In genomic region chr6:21594427-21595264, GRCh38 we compare ENCODE assay signal across 9 cellular contexts. TPM values are rescaled to one million over a fixed set of nuclear protein-coding genes. Genes with fewer than 3 reads are reported as not detected.
A peak's percentile ranks its signal among the peaks of the same experiment; 100 is the strongest.
DNase-seq lines count a peak whose midpoint lies in the region; ATAC-seq and TF ChIP-seq lines count a peak whose summit lies in the region.
"Had no signal": no experiment of that assay in that cellular context is flagged by ENCODE, and none has a peak within 500 bp of the region (broad histone marks: within the 10 kb centered on the region; RNA-seq: fewer than 3 reads in every experiment).

No MANE protein-coding gene starts in this region.

- peak overlapping the region; percentile 84 for H3K27ac Mint-ChIP-seq in activated B cell treated with CpG ODN at 0.5 μM for 24 hours
- H3K27ac Mint-ChIP-seq in stimulated activated effector memory CD8-positive, alpha-beta T cell treated with anti-CD3 and anti-CD28 coated beads, Interleukin-12 subunit alpha, Interleukin-12 subunit beta, amount 100 ng/mL, for 72 hours = no peak overlapping the region
- H3K27ac Mint-ChIP-seq: dendritic cell treated with granulocyte-macrophage colony-stimulating factor and Interleukin-4, amounts not matched to agents 40 ng/mL and 50 ng/mL, for 4 days had no signal

- POLR2A ChIA-PET in activated B cell treated with CpG ODN at 0.5 μM for 24 hours (lab: Charles Lee) = interaction anchor here (0.6 to 1.8 kb wide), 3 partner anchors 717 to 1275 kb away, joined by 3 to 5 read pairs (median 3); no protein-coding TSS in a partner anchor

- intact Hi-C loops in activated B cell treated with CpG ODN at 0.5 μM for 24 hours (cut with micrococcal nuclease) (loop anchor here (1.0 to 10.0 kb wide), 5 partner anchors 7 to 1300 kb away; no protein-coding TSS in a partner anchor), lower lobe of right lung (cut with DNase I) (no loop called here)

- no peaks in the 10 kb centered on the region for H3K9me3 Mint-ChIP-seq in activated B cell treated with CpG ODN at 0.5 μM for 24 hours
- no peaks in the 10 kb centered on the region for H3K9me3 Mint-ChIP-seq in stimulated activated effector memory CD8-positive, alpha-beta T cell treated with anti-CD3 and anti-CD28 coated beads, Interleukin-12 subunit alpha, Interleukin-12 subunit beta, amount 100 ng/mL, for 72 hours
- H3K9me3 Mint-ChIP-seq: dendritic cell treated with granulocyte-macrophage colony-stimulating factor and Interleukin-4, amounts not matched to agents 40 ng/mL and 50 ng/mL, for 4 days had no signal

- DNase-seq in DMS53 treated with DMSO at 0.1 percent for 48 hours (lab: John Stamatoyannopoulos, UW; ENCODE audit: unreplicated experiment) (peak; percentile 32), activated B cell treated with CpG ODN at 0.5 μM for 24 hours (peak; percentile 46), lower lobe of right lung (peak; percentile 82), NCI-H1694 (lab: John Stamatoyannopoulos, UW) (no peak)
- DNase-seq in Jurkat, Clone E6-1 (ENCODE audit: low read depth, low spot score) = no peak
- peak; percentile 27 for DNase-seq in effector CD8-positive, alpha-beta T cell (lab: John Stamatoyannopoulos, UW)
- DNase-seq in stimulated activated effector memory CD8-positive, alpha-beta T cell treated with anti-CD3 and anti-CD28 coated beads, Interleukin-12 subunit alpha, Interleukin-12 subunit beta, amount 100 ng/mL, for 72 hours (ENCODE audit: low spot score in 2 of 2) = peak in 1 of 2 donors; percentile 63

- H3K4me3 ChIP-seq in Jurkat, Clone E6-1 (ENCODE audit: low read length) = peak overlapping the region; percentile 91
- H3K4me3 ChIP-seq in lower lobe of right lung = peak overlapping the region; percentile 79

- no peaks in the 10 kb centered on the region for H3K36me3 ChIP-seq in lower lobe of right lung

- H3K27me3 Mint-ChIP-seq in activated B cell treated with CpG ODN at 0.5 μM for 24 hours = peaks cover 3% of the 10 kb centered on the region

- no peaks in the 10 kb centered on the region for H3K9me3 ChIP-seq in lower lobe of right lung

- peaks cover 34% of the 10 kb centered on the region for H3K4me1 Mint-ChIP-seq in activated B cell treated with CpG ODN at 0.5 μM for 24 hours
- H3K4me1 Mint-ChIP-seq in stimulated activated effector memory CD8-positive, alpha-beta T cell treated with anti-CD3 and anti-CD28 coated beads, Interleukin-12 subunit alpha, Interleukin-12 subunit beta, amount 100 ng/mL, for 72 hours = peaks cover 25% of the 10 kb centered on the region

- peaks cover 20% of the 10 kb centered on the region for H3K4me1 ChIP-seq in lower lobe of right lung

- no peaks in the 10 kb centered on the region for H3K27me3 ChIP-seq in lower lobe of right lung (ENCODE audit: low read depth)

- TF ChIP-seq CTCF in activated B cell treated with CpG ODN at 0.5 μM for 24 hours (IDR thresholded peaks at IDR 0.05) = no peak
- TF ChIP-seq CTCF in lower lobe of right lung (IDR thresholded peaks at IDR 0.05) = no peak

- H3K4me3 Mint-ChIP-seq in activated B cell treated with CpG ODN at 0.5 μM for 24 hours = no peak overlapping the region
- no peak overlapping the region for H3K4me3 Mint-ChIP-seq in stimulated activated effector memory CD8-positive, alpha-beta T cell treated with anti-CD3 and anti-CD28 coated beads, Interleukin-12 subunit alpha, Interleukin-12 subunit beta, amount 100 ng/mL, for 72 hours

- CTCF ChIA-PET in activated B cell treated with CpG ODN at 0.5 μM for 24 hours (lab: Charles Lee) = interaction anchor here (1.3 kb wide), 1 partner anchor 1059 kb away, joined by 3 read pairs; no protein-coding TSS in a partner anchor

- H3K27ac ChIP-seq in lower lobe of right lung = peak overlapping the region; percentile 90

- peaks cover 6% of the 10 kb centered on the region for H3K36me3 Mint-ChIP-seq in activated B cell treated with CpG ODN at 0.5 μM for 24 hours (ENCODE audit: low read depth)
- peaks cover 20% of the 10 kb centered on the region for H3K36me3 Mint-ChIP-seq in stimulated activated effector memory CD8-positive, alpha-beta T cell treated with anti-CD3 and anti-CD28 coated beads, Interleukin-12 subunit alpha, Interleukin-12 subunit beta, amount 100 ng/mL, for 72 hours

- ATAC-seq in GM21381 (IDR thresholded peaks at IDR 0.05; ENCODE audit: unreplicated experiment) = peak; percentile 17
- ATAC-seq in activated B cell treated with CpG ODN at 0.5 μM for 24 hours (ENCODE audit: low read depth) = peak; percentile 6
- peak; percentile 75 to 80 for ATAC-seq in lower lobe of right lung
- ATAC-seq in stimulated activated effector memory CD8-positive, alpha-beta T cell treated with anti-CD3 and anti-CD28 coated beads, Interleukin-12 subunit alpha, Interleukin-12 subunit beta, amount 100 ng/mL, for 72 hours = peak; percentile 58

RNA-seq across cellular contexts. Expression of gene SOX4, which starts 1.1 kb away (rescaled TPM):
- 59.2 TPM for polyA plus RNA-seq in Jurkat, Clone E6-1 (2012; ENCODE audit: insufficient read depth, insufficient read length)
- total RNA-seq in activated B cell treated with CpG ODN at 0.5 μM for 24 hours (3.4 and 3.5 TPM in 2 replicates), lower lobe of right lung (19.6 TPM)

Comparison
In these comparisons a context has a peak if more than half of its experiments do, and no peak if none do; other contexts are left out.
1. DNase-seq: peak in DMS53 treated with DMSO at 0.1 percent for 48 hours (single experiment), activated B cell treated with CpG ODN at 0.5 μM for 24 hours (single experiment), effector CD8-positive, alpha-beta T cell (single experiment) and lower lobe of right lung (single experiment); none in Jurkat, Clone E6-1 (single experiment) and NCI-H1694 (single experiment).
2. ATAC-seq: peak in every context shown above with its lines; median percentile 78 in lower lobe of right lung; 58 in stimulated activated effector memory CD8-positive, alpha-beta T cell treated with anti-CD3 and anti-CD28 coated beads, Interleukin-12 subunit alpha, Interleukin-12 subunit beta, amount 100 ng/mL, for 72 hours; 17 in GM21381; 6 in activated B cell treated with CpG ODN at 0.5 μM for 24 hours.